In genomic region chr17:82494236-82495055, GRCh38 we compare ENCODE assay signal across 8 cellular contexts. TPM values are rescaled to one million over a fixed set of nuclear protein-coding genes. Genes with fewer than 3 reads are reported as not detected.
DNase-seq lines count a peak whose midpoint lies in the region; ATAC-seq and TF ChIP-seq lines count a peak whose summit lies in the region.

No MANE protein-coding gene starts in this region.

- no peak overlapping the region for H2AFZ ChIP-seq in SU-DHL-6 (ENCODE audit: low read depth, low read length, severe bottlenecking)
- no peak overlapping the region for H2AFZ ChIP-seq in trophoblast cell (ENCODE audit: insufficient read depth, low read length, poor library complexity)

- H3K9me3 Mint-ChIP-seq in activated naive CD8-positive, alpha-beta T cell treated with anti-CD3 and anti-CD28 coated beads for 36 hours: no peaks in the 10 kb centered on the region
- H3K9me3 Mint-ChIP-seq in type B pancreatic cell: no peaks in the 10 kb centered on the region

- no peak overlapping the region for H2BK12ac ChIP-seq in trophoblast cell (ENCODE audit: low read length)

- H2AK5ac ChIP-seq in trophoblast cell (ENCODE audit: low read length): no peak overlapping the region

- no peaks in the 10 kb centered on the region for H4K20me1 ChIP-seq in SU-DHL-6 (ENCODE audit: low read depth, low read length)

- H3K27ac Mint-ChIP-seq in activated naive CD8-positive, alpha-beta T cell treated with anti-CD3 and anti-CD28 coated beads for 36 hours: peak overlapping the region; percentile 91
- H3K27ac Mint-ChIP-seq in type B pancreatic cell: peak overlapping the region; percentile 94

- no peaks in the 10 kb centered on the region for H3K9me3 ChIP-seq in ES-I3 (ENCODE audit: control insufficient read depth, insufficient read depth, low read length)
- H3K9me3 ChIP-seq in SU-DHL-6 (ENCODE audit: insufficient read depth, low read length): no peaks in the 10 kb centered on the region
- no peaks in the 10 kb centered on the region for H3K9me3 ChIP-seq in trophoblast cell (ENCODE audit: insufficient read depth, low read depth, low read length)

- H3K9me2 ChIP-seq in SU-DHL-6 (replicated peaks; ENCODE audit: insufficient read depth, low read length): no peaks in the 10 kb centered on the region

- POLR2A ChIA-PET in HEK293T (lab: Yijun Ruan, JAX): interaction anchor here (0.6 to 5.5 kb wide), 3 partner anchors 26 to 51 kb away, joined by 3 to 27 read pairs (median 3); partner anchors contain the start of gene FOXK2

- no peak overlapping the region for H3K14ac ChIP-seq in trophoblast cell (ENCODE audit: low read length)

- H3K27me3 ChIP-seq in SU-DHL-6 (ENCODE audit: low read length) (no peaks in the 10 kb centered on the region), trophoblast cell (ENCODE audit: insufficient read depth, low read length) (no peaks in the 10 kb centered on the region)

- H3K4me1 ChIP-seq in ES-I3 (ENCODE audit: insufficient read depth, low read length) (peaks cover 7% of the 10 kb centered on the region; the same call in 1 of the 2 replicates), trophoblast cell (ENCODE audit: control insufficient read depth in 1 of 2, insufficient read depth in 2 of 2, low read length in 2 of 2) (peaks cover 4 to 17% of the 10 kb centered on the region in 2 experiments)

- H2BK120ac ChIP-seq in trophoblast cell (ENCODE audit: insufficient read depth, low read length, poor library complexity): no peak overlapping the region

- no peak overlapping the region for H4K8ac ChIP-seq in trophoblast cell (ENCODE audit: low read depth, low read length)

- H3K27ac ChIP-seq in SU-DHL-6 (ENCODE audit: low read depth, low read length) (no peak overlapping the region), trophoblast cell (ENCODE audit: low read depth, low read length) (no peak overlapping the region)

- H3K4me3 ChIP-seq in SU-DHL-6 (ENCODE audit: insufficient read depth, low read length, poor library complexity, severe bottlenecking) (no peak overlapping the region), trophoblast cell (ENCODE audit: low read depth, low read length) (no peak overlapping the region)

- peaks cover 19% of the 10 kb centered on the region; the same call in 1 of the 2 replicates for H3F3A ChIP-seq in SU-DHL-6 (ENCODE audit: insufficient read depth)

- peaks cover 10% of the 10 kb centered on the region for H3K27me3 Mint-ChIP-seq in activated naive CD8-positive, alpha-beta T cell treated with anti-CD3 and anti-CD28 coated beads for 36 hours
- peaks cover 10% of the 10 kb centered on the region for H3K27me3 Mint-ChIP-seq in type B pancreatic cell

- H4K12ac ChIP-seq in trophoblast cell (ENCODE audit: low read depth, low read length): peak overlapping the region; percentile 10

- CTCF ChIA-PET in HEK293T (lab: Yijun Ruan, JAX): interaction anchor here (0.7 to 1.0 kb wide), 5 partner anchors 9 to 235 kb away, joined by 3 to 6 read pairs (median 3); no protein-coding TSS in a partner anchor

- TF ChIP-seq CTCF in SU-DHL-6 (IDR thresholded peaks at IDR 0.05; ENCODE audit: insufficient read depth, low read length, poor library complexity, severe bottlenecking) (peak; percentile 58), type B pancreatic cell (conservative IDR thresholded peaks at IDR 0.05) (peak; percentile 93)

- no peak overlapping the region for H2BK5ac ChIP-seq in trophoblast cell (ENCODE audit: low read depth, low read length, poor library complexity)

- H3K79me1 ChIP-seq in trophoblast cell (ENCODE audit: low read length): peaks cover 4% of the 10 kb centered on the region

- intact Hi-C loops in Right ventricle myocardium superior (cut with DNase I): loop anchor here (10.0 kb wide), 1 partner anchor 50 kb away; no protein-coding TSS in a partner anchor

- DNase-seq in HEK293T (ENCODE audit: extremely low spot score) (peak; percentile 91), NCI-H1105 (lab: John Stamatoyannopoulos, UW) (peak; percentile 31), Right ventricle myocardium superior (peak; percentile 91), trophoblast cell (peak; percentile 67 to 80), type B pancreatic cell (ENCODE audit: extremely low spot score, unreplicated experiment) (peak; percentile 93)
- peak; percentile 89 for DNase-seq in activated naive CD8-positive, alpha-beta T cell treated with anti-CD3 and anti-CD28 coated beads for 36 hours

- H3K23ac ChIP-seq in trophoblast cell (ENCODE audit: low read length): no peak overlapping the region

- no peak overlapping the region for H3K4ac ChIP-seq in trophoblast cell (ENCODE audit: low read depth, low read length)

- peak overlapping the region; percentile 77 for H3K4me3 Mint-ChIP-seq in activated naive CD8-positive, alpha-beta T cell treated with anti-CD3 and anti-CD28 coated beads for 36 hours
- H3K4me3 Mint-ChIP-seq in type B pancreatic cell: peak overlapping the region; percentile 85

- no peaks in the 10 kb centered on the region for H3K36me3 Mint-ChIP-seq in activated naive CD8-positive, alpha-beta T cell treated with anti-CD3 and anti-CD28 coated beads for 36 hours
- no peaks in the 10 kb centered on the region for H3K36me3 Mint-ChIP-seq in type B pancreatic cell

- H3K9ac ChIP-seq in ES-I3 (ENCODE audit: low read depth, low read length): peak overlapping the region; percentile 38
- H3K9ac ChIP-seq in SU-DHL-6 (ENCODE audit: low read length): no peak overlapping the region
- H3K9ac ChIP-seq in trophoblast cell (ENCODE audit: low read length): no peak overlapping the region

- no peaks in the 10 kb centered on the region for H3K36me3 ChIP-seq in ES-I3 (ENCODE audit: insufficient read depth, low read length)
- H3K36me3 ChIP-seq in SU-DHL-6 (ENCODE audit: low read length): no peaks in the 10 kb centered on the region
- no peaks in the 10 kb centered on the region for H3K36me3 ChIP-seq in trophoblast cell (ENCODE audit: control insufficient read depth in 1 of 2, insufficient read depth in 2 of 2, low read length in 2 of 2)

- peaks cover 23% of the 10 kb centered on the region for H3K4me1 Mint-ChIP-seq in activated naive CD8-positive, alpha-beta T cell treated with anti-CD3 and anti-CD28 coated beads for 36 hours
- peaks cover 18% of the 10 kb centered on the region for H3K4me1 Mint-ChIP-seq in type B pancreatic cell (ENCODE audit: unreplicated experiment)

- no CpG with 5 or more reads among the region's 17 CpGs for WGBS in trophoblast cell (ENCODE audit: extremely low coverage, insufficient coverage, insufficient read length)

- no peak overlapping the region for H4K91ac ChIP-seq in trophoblast cell (ENCODE audit: low read depth, low read length)

- H3K18ac ChIP-seq in trophoblast cell (ENCODE audit: low read length): no peak overlapping the region

- peak; percentile 79 for ATAC-seq in Right ventricle myocardium superior (ENCODE audit: poor library complexity)

- H3K79me2 ChIP-seq in SU-DHL-6 (ENCODE audit: insufficient read depth, low read length): no peaks in the 10 kb centered on the region
- H3K79me2 ChIP-seq in trophoblast cell (ENCODE audit: control insufficient read depth, insufficient read depth, low read length, poor library complexity): peaks cover 2% of the 10 kb centered on the region

- H3K4me2 ChIP-seq in SU-DHL-6 (ENCODE audit: low read depth, low read length, poor library complexity, severe bottlenecking): no peak overlapping the region
- H3K4me2 ChIP-seq in trophoblast cell (ENCODE audit: low read length): peak overlapping the region; percentile 26

TF ChIP-seq in HEK293T, 16 proteins besides CTCF, POLR2A, EP300 and RAD21:
- TF ChIP-seq PKNOX1 (IDR thresholded peaks at IDR 0.05): peak; percentile 90
- no peak for TF ChIP-seq LEF1 (IDR thresholded peaks at IDR 0.05; ENCODE audit: borderline replicate concordance)
- TF ChIP-seq ZNF384 (IDR thresholded peaks at IDR 0.05): no peak
- TF ChIP-seq SUZ12 (IDR thresholded peaks at IDR 0.05): no peak
- TF ChIP-seq NFRKB (IDR thresholded peaks at IDR 0.05): no peak
- peak; percentile 56; the same call in 1 of the 2 replicates for TF ChIP-seq ARNT (IDR thresholded peaks at IDR 0.05)
- TF ChIP-seq SP1 (IDR thresholded peaks at IDR 0.05): no peak
- no peak for TF ChIP-seq ELF4 (IDR thresholded peaks at IDR 0.05)
- no peak for TF ChIP-seq CTBP1 (IDR thresholded peaks at IDR 0.05; ENCODE audit: borderline replicate concordance)
- peak; percentile 62 for TF ChIP-seq TARDBP (IDR thresholded peaks at IDR 0.05)
- TF ChIP-seq FOXK2 (IDR thresholded peaks at IDR 0.05): no peak
- 0 out of 2 replicates have a peak, but pooled peaks have one; percentile 4 for TF ChIP-seq FOXM1 (IDR thresholded peaks at IDR 0.05; ENCODE audit: borderline replicate concordance)
- no peak for TF ChIP-seq FOXA1 (IDR thresholded peaks at IDR 0.05)
- TF ChIP-seq HDGF (IDR thresholded peaks at IDR 0.05; ENCODE audit: borderline replicate concordance): no peak
- peak; percentile 60; the same call in 1 of the 2 replicates for TF ChIP-seq L3MBTL2 (conservative IDR thresholded peaks at IDR 0.05)
- no peak for TF ChIP-seq BHLHE40 (IDR thresholded peaks at IDR 0.05; ENCODE audit: borderline replicate concordance)

RNA-seq across cellular contexts. Expression of gene FOXK2, which starts 25.1 kb away (rescaled TPM):
- 10 to 100 TPM; 59.4 to 67.2 TPM for total RNA-seq in activated naive CD8-positive, alpha-beta T cell treated with anti-CD3 and anti-CD28 coated beads for 36 hours
- total RNA-seq in Right ventricle myocardium superior: 34.3 TPM
- polyA plus RNA-seq in trophoblast cell (2013): 68.4 and 69.0 TPM in 2 replicates
- 59.5 and 75.5 TPM in 2 replicates for total RNA-seq in type B pancreatic cell (ENCODE audit: low replicate concordance)

RNA-seq across cellular contexts. Expression of gene NARF, which starts 35.9 kb away (rescaled TPM):
- 10 to 100 TPM; 49.9 to 51.3 TPM for total RNA-seq in activated naive CD8-positive, alpha-beta T cell treated with anti-CD3 and anti-CD28 coated beads for 36 hours
- total RNA-seq in Right ventricle myocardium superior (73.4 TPM), type B pancreatic cell (ENCODE audit: low replicate concordance) (75.4 and 111 TPM in 2 replicates)
- polyA plus RNA-seq in trophoblast cell (2013): 70.2 and 74.2 TPM in 2 replicates

RNA-seq across cellular contexts. Expression of gene CYBC1, which starts 43.9 kb away (rescaled TPM):
- 100 to 1,000 TPM; 156 to 163 TPM for total RNA-seq in activated naive CD8-positive, alpha-beta T cell treated with anti-CD3 and anti-CD28 coated beads for 36 hours
- 26.6 TPM for total RNA-seq in Right ventricle myocardium superior
- polyA plus RNA-seq in trophoblast cell (2013): 38.4 and 38.7 TPM in 2 replicates
- total RNA-seq in type B pancreatic cell (ENCODE audit: low replicate concordance): 51.1 and 78.1 TPM in 2 replicates

Comparison
In these comparisons a context has a peak if more than half of its experiments do, and no peak if none do; other contexts are left out.
1. DNase-seq: peak in every context shown above with its lines; median percentile 93 in type B pancreatic cell; 91 in HEK293T; 91 in Right ventricle myocardium superior; 89 in activated naive CD8-positive, alpha-beta T cell treated with anti-CD3 and anti-CD28 coated beads for 36 hours; 74 in trophoblast cell; 31 in NCI-H1105.